In the genomic region with DNA sequence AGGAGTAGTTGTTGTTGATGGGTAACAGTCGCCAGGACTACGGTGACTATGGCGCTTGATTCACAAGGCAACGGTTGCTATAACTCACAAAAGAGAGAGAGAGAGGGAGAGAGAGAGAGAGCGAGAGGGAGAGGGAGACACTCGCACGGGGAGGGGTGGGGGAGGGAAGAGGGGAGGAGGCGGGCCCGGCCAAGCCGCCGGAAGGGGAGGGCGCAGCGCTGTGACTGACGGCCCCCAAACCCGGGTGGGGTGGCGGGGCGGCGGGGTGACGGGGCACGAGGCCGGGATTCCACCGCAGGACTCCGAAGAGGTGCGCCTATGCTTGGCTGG, we compare ENCODE assay signal across 1 cellular context.
TF ChIP-seq lines count a peak whose summit lies in the region.

Gene RFX3 (minus strand): TSS at position 166 of the 330 bp plus-strand sequence. CDS start 130,413 bp downstream, outside the sequence.

TF ChIP-seq in GM23338, 12 proteins besides CTCF, POLR2A, EP300 and RAD21 (continued from another document):
- TF ChIP-seq CREB1 (CRISPR knock-in tag; IDR thresholded peaks at IDR 0.05; ENCODE audit: low read depth) (0 out of 2 replicates have a peak, but pooled peaks have one; percentile 19), ZNF114 (CRISPR knock-in tag; IDR thresholded peaks at IDR 0.05) (no peak)
